In the genomic region with DNA sequence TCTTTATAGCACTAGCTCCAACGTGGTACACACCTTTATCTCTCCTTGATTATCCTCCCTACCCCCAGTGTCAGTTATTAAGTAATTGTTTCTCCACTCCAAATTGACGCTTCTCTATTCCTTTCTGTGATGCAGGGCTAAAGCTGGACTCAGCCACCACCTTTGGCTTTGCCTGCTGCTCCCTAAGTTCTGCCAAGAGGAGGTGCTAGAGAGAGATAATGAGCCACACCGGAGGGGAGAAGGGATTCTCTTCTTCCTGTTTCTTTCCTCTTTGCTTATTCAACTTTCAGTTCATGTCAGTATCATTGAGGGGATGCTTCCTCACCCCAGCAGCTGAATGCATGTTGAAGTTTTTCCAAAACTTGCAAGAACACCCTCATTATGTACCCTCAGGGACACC, we compare ENCODE assay signal across 24 cellular contexts.
A peak's percentile ranks its signal among the peaks of the same experiment; 100 is the strongest.
DNase-seq lines count a peak whose midpoint lies in the region; ATAC-seq, FAIRE-seq and TF ChIP-seq lines count a peak whose summit lies in the region.
"Had no signal": no experiment of that assay in that cellular context is flagged by ENCODE, and none has a peak within 500 bp of the region (broad histone marks: within the 10 kb centered on the region; RNA-seq: fewer than 3 reads in every experiment).

No MANE protein-coding gene starts in this region.

- H3K9me3 ChIP-seq in DND-41 (ENCODE audit: insufficient read depth, low read length, severe bottlenecking) (no peaks in the 10 kb centered on the region), iPS DF 6.9 (ENCODE audit: control insufficient read depth, insufficient read depth, low read length) (no peaks in the 10 kb centered on the region)
- H3K9me3 ChIP-seq: esophagus squamous epithelium, lower lobe of right lung, Peyer's patch, SK-N-SH, tibial artery had no signal

- no peaks in the 10 kb centered on the region for H3K79me2 ChIP-seq in DND-41 (ENCODE audit: insufficient read depth, low read length)

- no peak overlapping the region for H3K9ac ChIP-seq in DND-41 (ENCODE audit: low read depth, low read length)
- H3K9ac ChIP-seq: SK-N-SH had no signal

- no peak overlapping the region for H3K4me2 ChIP-seq in DND-41 (ENCODE audit: insufficient read depth, low read length)
- H3K4me2 ChIP-seq: SK-N-SH had no signal

- H3K27ac ChIP-seq in DND-41 (ENCODE audit: low read length) (no peak overlapping the region), iPS DF 6.9 (ENCODE audit: low read length) (no peak overlapping the region)
- H3K27ac ChIP-seq: esophagus squamous epithelium, lower lobe of right lung, Peyer's patch, tibial artery had no signal

- TF ChIP-seq CTCF in DND-41 (IDR thresholded peaks at IDR 0.05; ENCODE audit: borderline replicate concordance, extremely low read depth, low read length, poor library complexity, severe bottlenecking), result peak; percentile 10

- no peak overlapping the region for H2AFZ ChIP-seq in DND-41 (ENCODE audit: low read depth, low read length)

- no CpG with 5 or more reads among the region's 3 CpGs for WGBS in iPS DF 6.9 (ENCODE audit: insufficient coverage, insufficient read length)

- ATAC-seq in DND-41 (ENCODE audit: insufficient read depth, low read depth) (no peak), GM19467 (IDR thresholded peaks at IDR 0.05; ENCODE audit: unreplicated experiment) (no peak), HG02840 (IDR thresholded peaks at IDR 0.05; ENCODE audit: low FRiP score, unreplicated experiment) (no peak)
- ATAC-seq: activated T-cell treated with anti-CD3 and anti-CD28 coated beads, Interleukin-2, amount 50 U/mL, for 4 hours; lower lobe of right lung; sciatic nerve had no signal

- no peaks in the 10 kb centered on the region for H3K36me3 ChIP-seq in DND-41 (ENCODE audit: insufficient read depth, low read length)
- H3K36me3 ChIP-seq in iPS DF 6.9 (ENCODE audit: control insufficient read depth, insufficient read depth, low read length), result no peaks in the 10 kb centered on the region
- H3K36me3 ChIP-seq: esophagus squamous epithelium, lower lobe of right lung, Peyer's patch, tibial artery had no signal

- H3K4me3 ChIP-seq in DND-41 (ENCODE audit: low read depth in 1 of 2, low read length in 2 of 2) (no peak overlapping the region), iPS DF 6.9 (ENCODE audit: low read length) (no peak overlapping the region)
- H3K4me3 ChIP-seq: esophagus squamous epithelium, lower lobe of right lung, Peyer's patch, tibial artery had no signal

- H3K27me3 ChIP-seq in DND-41 (ENCODE audit: insufficient read depth, low read length, poor library complexity) (no peaks in the 10 kb centered on the region), iPS DF 6.9 (ENCODE audit: control insufficient read depth, insufficient read depth, low read length) (no peaks in the 10 kb centered on the region)
- H3K27me3 ChIP-seq: esophagus squamous epithelium, Peyer's patch, tibial artery had no signal

- no peak for FAIRE-seq in urothelium cell line (lab: Jason Lieb, UNC)
- FAIRE-seq: astrocyte had no signal

- DNase-seq in DND-41 (no peak), HT-29 (ENCODE audit: low spot score) (peak; percentile 5), OCI-M1 (lab: John Stamatoyannopoulos, UW) (peak; percentile 61), iPS DF 6.9 (ENCODE audit: low read depth, low spot score) (peak; percentile 7), urothelium cell line (ENCODE audit: low spot score) (no peak), anterior cingulate cortex (lab: John Stamatoyannopoulos, UW) (no peak)
- DNase-seq: activated CD4-positive, CD25-positive, alpha-beta regulatory T cell treated with anti-CD3 and anti-CD28 coated beads, Interleukin-2, amount 50 U/mL, for 72 hours; activated naive CD4-positive, alpha-beta T cell treated with anti-CD3 and anti-CD28 coated beads for 36 hours; activated T-cell treated with anti-CD3 and anti-CD28 coated beads, Interleukin-2, amount 50 U/mL, for 4 hours; cerebellar nuclear complex; esophagus squamous epithelium; GDM1; immature natural killer cell; lower lobe of right lung; NCI-H1092; NCI-H2081 treated with DMSO at 0.1 percent for 48 hours; Peyer's patch; SK-N-SH; stimulated activated naive CD4-positive, alpha-beta T cell treated with Interleukin-2 at 50 U/mL for 16 hours; tibial artery had no signal

- no peaks in the 10 kb centered on the region for H3K4me1 ChIP-seq in DND-41 (ENCODE audit: insufficient read depth, low read length)
- H3K4me1 ChIP-seq in iPS DF 6.9 (ENCODE audit: control insufficient read depth, insufficient read depth, low read length), result no peaks in the 10 kb centered on the region
- H3K4me1 ChIP-seq: esophagus squamous epithelium, lower lobe of right lung, Peyer's patch, tibial artery had no signal

- no peaks in the 10 kb centered on the region for H4K20me1 ChIP-seq in DND-41 (ENCODE audit: insufficient read depth, low read length)

Comparison
In these comparisons a context has a peak if more than half of its experiments do, and no peak if none do; other contexts are left out.
1. DNase-seq: peak in HT-29 (single experiment), OCI-M1 (single experiment) and iPS DF 6.9 (single experiment); none in DND-41 (single experiment), urothelium cell line (single experiment) and anterior cingulate cortex (0 of 58).